ENCODE assay signal across 17 cellular contexts in the genomic region with DNA sequence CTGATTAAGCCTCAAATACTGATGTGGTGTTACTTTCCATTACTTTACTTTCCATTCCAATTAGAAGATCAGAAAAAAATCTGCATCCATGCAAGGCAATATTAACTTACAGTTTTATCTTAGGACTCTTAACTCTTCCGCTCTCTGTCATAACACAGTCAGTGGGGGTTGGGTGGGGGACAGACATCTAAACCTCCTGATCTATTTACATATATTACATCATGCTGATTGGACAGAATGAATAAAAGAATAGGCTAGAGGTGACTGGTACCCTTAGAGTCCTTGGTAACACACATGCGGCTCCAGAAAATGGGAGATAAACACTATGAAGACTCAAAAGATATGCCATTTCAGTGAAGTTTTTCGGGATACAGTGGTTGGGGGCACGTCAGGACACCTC.
"Had no signal": no experiment of that assay in that cellular context is flagged by ENCODE, and none has a peak within 500 bp of the region (broad histone marks: within the 10 kb centered on the region; RNA-seq: fewer than 3 reads in every experiment).

No MANE protein-coding gene starts in this region.

- ATAC-seq: heart right ventricle; naive thymus-derived CD8-positive, alpha-beta T cell; pancreas; sciatic nerve; stimulated activated naive B cell treated with anti-CD40 and anti-IgM and Interleukin-4, amounts not matched to agents 10 μg/mL and 1 μg/mL and 100 μg/mL, for 72 hours had no signal

- H3K4me2 ChIP-seq: smooth muscle cell had no signal

- H3K27ac Mint-ChIP-seq: activated naive CD8-positive, alpha-beta T cell; dendritic cell treated with granulocyte-macrophage colony-stimulating factor and Interleukin-4, amounts not matched to agents 40 ng/mL and 50 ng/mL, for 4 days; stimulated activated naive B cell treated with anti-CD40 and anti-IgM and Interleukin-4, amounts not matched to agents 10 μg/mL and 1 μg/mL and 100 μg/mL, for 72 hours had no signal

- DNase-seq: activated CD4-positive, alpha-beta T cell treated with anti-CD3 and anti-CD28 coated beads, Interleukin-2, amount 50 U/mL, for 4 hours; activated CD4-positive, CD25-positive, alpha-beta regulatory T cell treated with anti-CD3 and anti-CD28 coated beads, Interleukin-2, amount 50 U/mL, for 72 hours; activated gamma-delta T cell; cerebellar nuclear complex; effector memory CD4-positive, alpha-beta T cell; esophagus squamous epithelium; heart right ventricle; mesendoderm; naive thymus-derived CD8-positive, alpha-beta T cell; pancreas; stimulated activated CD4-positive, alpha-beta T cell treated with anti-CD3 and anti-CD28 coated beads, Interleukin-4, amount 100 ng/mL, for 4 hours; stimulated activated naive B cell treated with anti-CD40 and anti-IgM and Interleukin-4, amounts not matched to agents 10 μg/mL and 1 μg/mL and 100 μg/mL, for 72 hours; transverse colon had no signal

- H3K9me3 ChIP-seq: esophagus squamous epithelium, heart right ventricle, pancreas, transverse colon had no signal

- H3K36me3 ChIP-seq: pancreas had no signal

- H3K4me3 Mint-ChIP-seq: activated naive CD8-positive, alpha-beta T cell; dendritic cell treated with granulocyte-macrophage colony-stimulating factor and Interleukin-4, amounts not matched to agents 40 ng/mL and 50 ng/mL, for 4 days; stimulated activated naive B cell treated with anti-CD40 and anti-IgM and Interleukin-4, amounts not matched to agents 10 μg/mL and 1 μg/mL and 100 μg/mL, for 72 hours had no signal

- H3K4me3 ChIP-seq: esophagus squamous epithelium, heart right ventricle, pancreas, smooth muscle cell, transverse colon had no signal

- H3K27me3 Mint-ChIP-seq: activated naive CD8-positive, alpha-beta T cell; dendritic cell treated with granulocyte-macrophage colony-stimulating factor and Interleukin-4, amounts not matched to agents 40 ng/mL and 50 ng/mL, for 4 days; naive thymus-derived CD8-positive, alpha-beta T cell; stimulated activated naive B cell treated with anti-CD40 and anti-IgM and Interleukin-4, amounts not matched to agents 10 μg/mL and 1 μg/mL and 100 μg/mL, for 72 hours had no signal

- H3K9me3 Mint-ChIP-seq: dendritic cell treated with granulocyte-macrophage colony-stimulating factor and Interleukin-4, amounts not matched to agents 40 ng/mL and 50 ng/mL, for 4 days; stimulated activated naive B cell treated with anti-CD40 and anti-IgM and Interleukin-4, amounts not matched to agents 10 μg/mL and 1 μg/mL and 100 μg/mL, for 72 hours had no signal

- H3K27me3 ChIP-seq: esophagus squamous epithelium, heart right ventricle, pancreas, transverse colon had no signal

- H3K27ac ChIP-seq: esophagus squamous epithelium, heart right ventricle, pancreas, transverse colon had no signal
